Comparison of ENCODE assay signal across 1 cellular context in genomic region chr19:11421607-11422098, GRCh38.
TF ChIP-seq lines count a peak whose summit lies in the region.

No MANE protein-coding gene starts in this region.

TF ChIP-seq in WTC11, 78 proteins besides CTCF, POLR2A, EP300 and RAD21 (continued from another document):
- TF ChIP-seq ZSCAN18 (CRISPR knock-in tag; IDR thresholded peaks at IDR 0.05): no peak
- no peak for TF ChIP-seq TEAD4 (CRISPR knock-in tag; IDR thresholded peaks at IDR 0.05)
- peak; percentile 22; the same call in 1 of the 2 replicates for TF ChIP-seq STAT6 (CRISPR knock-in tag; conservative IDR thresholded peaks at IDR 0.05; ENCODE audit: low read depth)
- 0 out of 2 replicates have a peak, but pooled peaks have one; percentile 23 for TF ChIP-seq TP53 (CRISPR knock-in tag; IDR thresholded peaks at IDR 0.05)
